10 cellular contexts compared by ENCODE assay signal in genomic region chr7:5702876-5703571, GRCh38.
DNase-seq lines count a peak whose midpoint lies in the region; ATAC-seq, FAIRE-seq and TF ChIP-seq lines count a peak whose summit lies in the region.
"Had no signal": no experiment of that assay in that cellular context is flagged by ENCODE, and none has a peak within 500 bp of the region (broad histone marks: within the 10 kb centered on the region; RNA-seq: fewer than 3 reads in every experiment).

No MANE protein-coding gene starts in this region.

- no peak for ATAC-seq in HG03135 (IDR thresholded peaks at IDR 0.05; ENCODE audit: unreplicated experiment)

- TF ChIP-seq POLR2A in GM12891 (IDR thresholded peaks at IDR 0.05; ENCODE audit: low read depth, low read length) (no peak), esophagus squamous epithelium (IDR thresholded peaks at IDR 0.05) (no peak)

- H3K27ac ChIP-seq in esophagus squamous epithelium (peak overlapping the region in 3 of 4 donors; percentile 56 to 87 (median 81)), MM.1S (ENCODE audit: low read length) (no peak overlapping the region)

- H3K9me3 ChIP-seq in esophagus squamous epithelium: no peaks in the 10 kb centered on the region
- no peaks in the 10 kb centered on the region for H3K9me3 ChIP-seq in MM.1S (replicated peaks; ENCODE audit: insufficient read depth, low read length)

- H3F3A ChIP-seq in MM.1S (ENCODE audit: insufficient read depth, low read length): peaks cover 5% of the 10 kb centered on the region; the same call in 1 of the 2 replicates

- no peaks in the 10 kb centered on the region for H3K9me2 ChIP-seq in MM.1S (replicated peaks; ENCODE audit: insufficient read depth, low read length)

- FAIRE-seq in GM12891 (lab: Jason Lieb, UNC): peak; percentile 33

- 72 to 86% methylated on average over 5 of the region's 7 CpGs for WGBS in esophagus squamous epithelium, 2 donors

- peaks cover 5 to 49% (median 18%) of the 10 kb centered on the region in 3 donors for H3K4me1 ChIP-seq in esophagus squamous epithelium
- H3K4me1 ChIP-seq in MM.1S (ENCODE audit: low read length): peaks cover 26% of the 10 kb centered on the region

- no peak overlapping the region for H3K9ac ChIP-seq in MM.1S (ENCODE audit: low read length)

- no peak for DNase-seq in GM12891 (ENCODE audit: insufficient read length, low spot score)
- DNase-seq in NCI-H774 (lab: John Stamatoyannopoulos, UW): peak; percentile 9
- no peak for DNase-seq in esophagus squamous epithelium (lab: John Stamatoyannopoulos, UW)
- peak in 54 of 56 donors; percentile 40 to 95 (median 84) for DNase-seq in nucleus accumbens (lab: John Stamatoyannopoulos, UW)
- no peak for DNase-seq in MM.1S
- DNase-seq in NCI-H1092 (lab: John Stamatoyannopoulos, UW): no peak
- DNase-seq in NCI-H510A (lab: John Stamatoyannopoulos, UW): no peak
- DNase-seq: DMS79 treated with DMSO at 0.1 percent for 48 hours, naive B cell had no signal

- H2AFZ ChIP-seq in MM.1S (ENCODE audit: low read length): no peak overlapping the region

- H3K36me3 ChIP-seq in esophagus squamous epithelium: peaks cover 0 to 61% (median 0%) of the 10 kb centered on the region in 3 donors
- no peaks in the 10 kb centered on the region for H3K36me3 ChIP-seq in MM.1S (replicated peaks; ENCODE audit: insufficient read depth, low read length)

- H4K20me1 ChIP-seq in MM.1S (ENCODE audit: insufficient read depth, low read length): peaks cover 10% of the 10 kb centered on the region

- H3K27me3 ChIP-seq in esophagus squamous epithelium (no peaks in the 10 kb centered on the region), MM.1S (replicated peaks; ENCODE audit: insufficient read depth, low read length) (no peaks in the 10 kb centered on the region)

- H3K79me2 ChIP-seq in MM.1S (ENCODE audit: low read length): 0 out of 2 replicates have a peak, but pooled peaks cover 5% of the 10 kb centered on the region

- intact Hi-C loops in esophagus squamous epithelium (cut with DNase I): loop anchor here (10.0 kb wide), 1 partner anchor 208 kb away; no protein-coding TSS in a partner anchor

- H3K4me3 ChIP-seq in esophagus squamous epithelium: no peak overlapping the region
- H3K4me3 ChIP-seq in MM.1S (ENCODE audit: low read length): no peak overlapping the region

- no peak for TF ChIP-seq CTCF in esophagus squamous epithelium (IDR thresholded peaks at IDR 0.05)
- TF ChIP-seq CTCF in MM.1S (IDR thresholded peaks at IDR 0.05; ENCODE audit: low read length): no peak

- H3K4me2 ChIP-seq in MM.1S (ENCODE audit: low read depth, low read length): no peak overlapping the region

TF ChIP-seq in GM12891, 5 proteins besides CTCF, POLR2A, EP300 and RAD21:
- TF ChIP-seq SPI1 (IDR thresholded peaks at IDR 0.05; ENCODE audit: low read depth, low read length) (no peak), PAX5 (IDR thresholded peaks at IDR 0.05; ENCODE audit: insufficient read depth, low read length, severe bottlenecking) (no peak)
TF ChIP-seq in GM12891: peak in this region for 0.

Comparison
In these comparisons a context has a peak if more than half of its experiments do, and no peak if none do; other contexts are left out.
1. DNase-seq: peak in NCI-H774 (single experiment) and nucleus accumbens (54 of 56); none in GM12891 (single experiment), esophagus squamous epithelium (single experiment), MM.1S (single experiment), NCI-H1092 (single experiment) and NCI-H510A (single experiment).